Comparison of ENCODE assay signal across 1 cellular context in the genomic region with DNA sequence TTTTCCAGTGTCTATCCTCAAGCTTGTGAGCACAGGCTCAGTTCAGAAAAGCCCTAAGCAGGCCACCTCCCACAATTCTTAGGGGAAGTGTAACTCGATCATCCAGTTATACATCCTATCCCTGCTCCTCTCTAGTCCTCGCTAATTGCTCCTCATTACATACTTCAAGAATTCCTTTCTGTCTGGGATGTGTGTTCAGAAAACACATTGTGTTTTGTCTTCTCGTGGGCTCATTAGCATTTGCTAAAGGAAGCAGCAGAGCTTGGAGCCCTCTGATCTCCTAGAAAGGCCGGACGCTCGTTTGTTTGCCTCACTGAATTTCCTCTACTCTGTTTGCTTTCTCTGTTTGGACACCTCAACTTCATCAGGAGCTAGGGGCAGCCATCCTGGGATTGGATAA.
TF ChIP-seq lines count a peak whose summit lies in the region.

No MANE protein-coding gene starts in this region.

TF ChIP-seq in HepG2, 621 proteins besides CTCF, POLR2A, EP300 and RAD21 (continued from another document and continues in another):
- TF ChIP-seq, protein P1, sequence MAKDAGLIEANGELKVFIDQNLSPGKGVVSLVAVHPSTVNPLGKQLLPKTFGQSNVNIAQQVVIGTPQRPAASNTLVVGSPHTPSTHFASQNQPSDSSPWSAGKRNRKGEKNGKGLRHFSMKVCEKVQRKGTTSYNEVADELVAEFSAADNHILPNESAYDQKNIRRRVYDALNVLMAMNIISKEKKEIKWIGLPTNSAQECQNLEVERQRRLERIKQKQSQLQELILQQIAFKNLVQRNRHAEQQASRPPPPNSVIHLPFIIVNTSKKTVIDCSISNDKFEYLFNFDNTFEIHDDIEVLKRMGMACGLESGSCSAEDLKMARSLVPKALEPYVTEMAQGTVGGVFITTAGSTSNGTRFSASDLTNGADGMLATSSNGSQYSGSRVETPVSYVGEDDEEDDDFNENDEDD (CRISPR knock-in tag; IDR thresholded peaks at IDR 0.05; ENCODE audit: borderline replicate concordance) = no peak
- TF ChIP-seq TBX2 (CRISPR knock-in tag; IDR thresholded peaks at IDR 0.05; ENCODE audit: borderline replicate concordance) (peak; percentile 69; the same call in 1 of the 2 replicates), SOX5 (CRISPR knock-in tag; IDR thresholded peaks at IDR 0.05; ENCODE audit: borderline replicate concordance) (peak; percentile 89), TEAD3 (CRISPR knock-in tag; optimal IDR thresholded peaks at IDR 0.05; ENCODE audit: borderline replicate concordance) (peak; percentile 44), PHF5A (CRISPR knock-in tag; IDR thresholded peaks at IDR 0.05; ENCODE audit: low read depth, unreplicated experiment) (no peak), CBFB (CRISPR knock-in tag; IDR thresholded peaks at IDR 0.05) (no peak), ZNF703 (CRISPR knock-in tag; IDR thresholded peaks at IDR 0.05; ENCODE audit: borderline replicate concordance) (no peak), ZNF563 (CRISPR knock-in tag; IDR thresholded peaks at IDR 0.05) (no peak), MIER2 (CRISPR knock-in tag; IDR thresholded peaks at IDR 0.05) (0 out of 2 replicates have a peak, but pooled peaks have one; percentile 32), IKZF4 (CRISPR knock-in tag; IDR thresholded peaks at IDR 0.05; ENCODE audit: borderline replicate concordance, low read depth, not compliant biosample characterization) (no peak), ZNF713 (CRISPR knock-in tag; IDR thresholded peaks at IDR 0.05) (no peak), HMG20A (CRISPR knock-in tag; IDR thresholded peaks at IDR 0.05; ENCODE audit: borderline replicate concordance) (no peak), ELF3 (CRISPR knock-in tag; IDR thresholded peaks at IDR 0.05) (peak; percentile 76; the same call in 1 of the 2 replicates), NFE2L2 (IDR thresholded peaks at IDR 0.05; ENCODE audit: low read length) (no peak), POLR2AphosphoS5 (IDR thresholded peaks at IDR 0.05; ENCODE audit: low read depth, low read length) (no peak), ZNF263 (CRISPR knock-in tag; IDR thresholded peaks at IDR 0.05) (0 out of 2 replicates have a peak, but pooled peaks have one; percentile 15), ZNF577 (CRISPR knock-in tag; IDR thresholded peaks at IDR 0.05; ENCODE audit: borderline replicate concordance, low read depth) (no peak), XRCC5 (optimal IDR thresholded peaks at IDR 0.05; ENCODE audit: low read length) (no peak), AHR (CRISPR knock-in tag; IDR thresholded peaks at IDR 0.05) (no peak), ZNF30 (CRISPR knock-in tag; IDR thresholded peaks at IDR 0.05) (no peak), GATA4 (IDR thresholded peaks at IDR 0.05; ENCODE audit: borderline replicate concordance, low read depth) (no peak), SMAD3 (CRISPR knock-in tag; IDR thresholded peaks at IDR 0.05) (no peak), KAT7 (CRISPR knock-in tag; IDR thresholded peaks at IDR 0.05; ENCODE audit: borderline replicate concordance) (no peak), DMAP1 (CRISPR knock-in tag; IDR thresholded peaks at IDR 0.05) (no peak), KDM4B (CRISPR knock-in tag; IDR thresholded peaks at IDR 0.05) (no peak), PAF1 (CRISPR knock-in tag; IDR thresholded peaks at IDR 0.05) (no peak)
- TF ChIP-seq, protein P2, sequence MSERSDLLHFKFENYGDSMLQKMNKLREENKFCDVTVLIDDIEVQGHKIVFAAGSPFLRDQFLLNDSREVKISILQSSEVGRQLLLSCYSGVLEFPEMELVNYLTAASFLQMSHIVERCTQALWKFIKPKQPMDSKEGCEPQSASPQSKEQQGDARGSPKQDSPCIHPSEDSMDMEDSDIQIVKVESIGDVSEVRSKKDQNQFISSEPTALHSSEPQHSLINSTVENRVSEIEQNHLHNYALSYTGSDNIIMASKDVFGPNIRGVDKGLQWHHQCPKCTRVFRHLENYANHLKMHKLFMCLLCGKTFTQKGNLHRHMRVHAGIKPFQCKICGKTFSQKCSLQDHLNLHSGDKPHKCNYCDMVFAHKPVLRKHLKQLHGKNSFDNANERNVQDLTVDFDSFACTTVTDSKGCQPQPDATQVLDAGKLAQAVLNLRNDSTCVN (CRISPR knock-in tag; IDR thresholded peaks at IDR 0.05; ENCODE audit: borderline replicate concordance) = no peak
- TF ChIP-seq, protein P3, sequence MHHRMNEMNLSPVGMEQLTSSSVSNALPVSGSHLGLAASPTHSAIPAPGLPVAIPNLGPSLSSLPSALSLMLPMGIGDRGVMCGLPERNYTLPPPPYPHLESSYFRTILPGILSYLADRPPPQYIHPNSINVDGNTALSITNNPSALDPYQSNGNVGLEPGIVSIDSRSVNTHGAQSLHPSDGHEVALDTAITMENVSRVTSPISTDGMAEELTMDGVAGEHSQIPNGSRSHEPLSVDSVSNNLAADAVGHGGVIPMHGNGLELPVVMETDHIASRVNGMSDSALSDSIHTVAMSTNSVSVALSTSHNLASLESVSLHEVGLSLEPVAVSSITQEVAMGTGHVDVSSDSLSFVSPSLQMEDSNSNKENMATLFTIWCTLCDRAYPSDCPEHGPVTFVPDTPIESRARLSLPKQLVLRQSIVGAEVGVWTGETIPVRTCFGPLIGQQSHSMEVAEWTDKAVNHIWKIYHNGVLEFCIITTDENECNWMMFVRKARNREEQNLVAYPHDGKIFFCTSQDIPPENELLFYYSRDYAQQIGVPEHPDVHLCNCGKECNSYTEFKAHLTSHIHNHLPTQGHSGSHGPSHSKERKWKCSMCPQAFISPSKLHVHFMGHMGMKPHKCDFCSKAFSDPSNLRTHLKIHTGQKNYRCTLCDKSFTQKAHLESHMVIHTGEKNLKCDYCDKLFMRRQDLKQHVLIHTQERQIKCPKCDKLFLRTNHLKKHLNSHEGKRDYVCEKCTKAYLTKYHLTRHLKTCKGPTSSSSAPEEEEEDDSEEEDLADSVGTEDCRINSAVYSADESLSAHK (CRISPR knock-in tag; IDR thresholded peaks at IDR 0.05; ENCODE audit: borderline replicate concordance) = no peak
- TF ChIP-seq, protein P4, sequence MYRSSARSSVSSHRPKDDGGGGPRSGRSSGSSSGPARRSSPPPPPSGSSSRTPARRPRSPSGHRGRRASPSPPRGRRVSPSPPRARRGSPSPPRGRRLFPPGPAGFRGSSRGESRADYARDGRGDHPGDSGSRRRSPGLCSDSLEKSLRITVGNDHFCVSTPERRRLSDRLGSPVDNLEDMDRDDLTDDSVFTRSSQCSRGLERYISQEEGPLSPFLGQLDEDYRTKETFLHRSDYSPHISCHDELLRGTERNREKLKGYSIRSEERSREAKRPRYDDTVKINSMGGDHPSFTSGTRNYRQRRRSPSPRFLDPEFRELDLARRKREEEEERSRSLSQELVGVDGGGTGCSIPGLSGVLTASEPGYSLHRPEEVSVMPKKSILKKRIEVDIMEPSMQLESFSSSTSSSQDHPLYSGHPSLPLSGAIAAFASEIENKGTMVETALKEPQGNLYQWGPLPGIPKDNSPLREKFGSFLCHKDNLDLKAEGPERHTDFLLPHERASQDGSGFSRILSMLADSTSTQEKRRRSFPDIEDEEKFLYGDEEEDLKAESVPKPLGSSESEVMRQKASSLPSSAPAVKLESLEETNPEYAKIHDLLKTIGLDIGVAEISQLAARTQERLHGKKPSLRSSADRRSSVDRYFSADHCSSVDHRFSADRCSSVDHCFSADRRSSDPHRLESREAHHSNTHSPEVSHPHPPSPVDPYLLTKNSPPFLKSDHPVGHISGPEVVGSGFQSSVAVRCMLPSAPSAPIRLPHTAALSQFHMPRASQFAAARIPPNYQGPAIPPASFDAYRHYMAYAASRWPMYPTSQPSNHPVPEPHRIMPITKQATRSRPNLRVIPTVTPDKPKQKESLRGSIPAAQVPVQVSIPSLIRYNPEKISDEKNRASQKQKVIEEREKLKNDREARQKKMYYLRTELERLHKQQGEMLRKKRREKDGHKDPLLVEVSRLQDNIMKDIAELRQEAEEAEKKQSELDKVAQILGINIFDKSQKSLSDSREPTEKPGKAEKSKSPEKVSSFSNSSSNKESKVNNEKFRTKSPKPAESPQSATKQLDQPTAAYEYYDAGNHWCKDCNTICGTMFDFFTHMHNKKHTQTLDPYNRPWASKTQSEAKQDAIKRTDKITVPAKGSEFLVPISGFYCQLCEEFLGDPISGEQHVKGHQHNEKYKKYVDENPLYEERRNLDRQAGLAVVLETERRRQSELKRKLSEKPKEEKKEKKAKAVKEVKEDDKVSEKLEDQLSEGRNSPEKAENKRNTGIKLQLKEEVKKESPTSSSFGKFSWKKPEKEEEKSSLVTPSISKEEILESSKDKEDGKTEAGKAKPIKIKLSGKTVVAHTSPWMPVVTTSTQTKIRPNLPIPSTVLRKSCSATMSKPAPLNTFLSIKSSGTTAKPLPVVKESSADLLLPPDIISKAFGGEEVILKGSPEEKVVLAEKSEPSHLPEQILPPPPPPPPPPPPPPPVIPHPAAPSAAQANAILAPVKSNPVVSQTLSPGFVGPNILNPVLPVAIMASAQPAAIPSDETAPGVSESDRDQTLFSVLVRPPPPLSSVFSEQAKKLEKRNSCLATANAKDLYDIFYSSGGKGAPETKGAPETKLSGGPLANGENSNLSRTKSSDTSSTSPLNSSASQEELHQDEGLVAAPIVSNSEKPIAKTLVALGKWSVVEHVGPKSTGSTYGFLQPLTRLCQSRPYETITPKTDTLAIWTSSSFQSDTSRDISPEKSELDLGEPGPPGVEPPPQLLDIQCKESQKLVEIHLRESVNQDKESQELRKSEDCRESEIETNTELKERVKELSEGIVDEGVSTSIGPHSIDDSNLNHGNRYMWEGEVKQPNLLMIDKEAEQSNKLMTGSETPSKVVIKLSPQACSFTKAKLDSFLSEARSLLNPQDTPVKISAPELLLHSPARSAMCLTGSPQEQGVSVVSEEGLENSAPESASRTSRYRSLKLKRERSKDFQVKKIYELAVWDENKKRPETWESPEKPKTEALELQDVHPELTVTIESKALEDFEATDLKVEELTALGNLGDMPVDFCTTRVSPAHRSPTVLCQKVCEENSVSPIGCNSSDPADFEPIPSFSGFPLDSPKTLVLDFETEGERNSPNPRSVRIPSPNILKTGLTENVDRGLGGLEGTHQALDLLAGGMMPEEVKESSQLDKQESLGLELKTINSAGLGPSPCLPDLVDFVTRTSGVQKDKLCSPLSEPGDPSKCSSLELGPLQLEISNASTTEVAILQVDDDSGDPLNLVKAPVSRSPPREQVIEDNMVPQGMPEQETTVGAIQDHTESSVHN (CRISPR knock-in tag; IDR thresholded peaks at IDR 0.05) = no peak
- TF ChIP-seq, protein P5, sequence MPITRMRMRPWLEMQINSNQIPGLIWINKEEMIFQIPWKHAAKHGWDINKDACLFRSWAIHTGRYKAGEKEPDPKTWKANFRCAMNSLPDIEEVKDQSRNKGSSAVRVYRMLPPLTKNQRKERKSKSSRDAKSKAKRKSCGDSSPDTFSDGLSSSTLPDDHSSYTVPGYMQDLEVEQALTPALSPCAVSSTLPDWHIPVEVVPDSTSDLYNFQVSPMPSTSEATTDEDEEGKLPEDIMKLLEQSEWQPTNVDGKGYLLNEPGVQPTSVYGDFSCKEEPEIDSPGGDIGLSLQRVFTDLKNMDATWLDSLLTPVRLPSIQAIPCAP (CRISPR knock-in tag; IDR thresholded peaks at IDR 0.05; ENCODE audit: low read depth) = no peak
- TF ChIP-seq, protein P6, sequence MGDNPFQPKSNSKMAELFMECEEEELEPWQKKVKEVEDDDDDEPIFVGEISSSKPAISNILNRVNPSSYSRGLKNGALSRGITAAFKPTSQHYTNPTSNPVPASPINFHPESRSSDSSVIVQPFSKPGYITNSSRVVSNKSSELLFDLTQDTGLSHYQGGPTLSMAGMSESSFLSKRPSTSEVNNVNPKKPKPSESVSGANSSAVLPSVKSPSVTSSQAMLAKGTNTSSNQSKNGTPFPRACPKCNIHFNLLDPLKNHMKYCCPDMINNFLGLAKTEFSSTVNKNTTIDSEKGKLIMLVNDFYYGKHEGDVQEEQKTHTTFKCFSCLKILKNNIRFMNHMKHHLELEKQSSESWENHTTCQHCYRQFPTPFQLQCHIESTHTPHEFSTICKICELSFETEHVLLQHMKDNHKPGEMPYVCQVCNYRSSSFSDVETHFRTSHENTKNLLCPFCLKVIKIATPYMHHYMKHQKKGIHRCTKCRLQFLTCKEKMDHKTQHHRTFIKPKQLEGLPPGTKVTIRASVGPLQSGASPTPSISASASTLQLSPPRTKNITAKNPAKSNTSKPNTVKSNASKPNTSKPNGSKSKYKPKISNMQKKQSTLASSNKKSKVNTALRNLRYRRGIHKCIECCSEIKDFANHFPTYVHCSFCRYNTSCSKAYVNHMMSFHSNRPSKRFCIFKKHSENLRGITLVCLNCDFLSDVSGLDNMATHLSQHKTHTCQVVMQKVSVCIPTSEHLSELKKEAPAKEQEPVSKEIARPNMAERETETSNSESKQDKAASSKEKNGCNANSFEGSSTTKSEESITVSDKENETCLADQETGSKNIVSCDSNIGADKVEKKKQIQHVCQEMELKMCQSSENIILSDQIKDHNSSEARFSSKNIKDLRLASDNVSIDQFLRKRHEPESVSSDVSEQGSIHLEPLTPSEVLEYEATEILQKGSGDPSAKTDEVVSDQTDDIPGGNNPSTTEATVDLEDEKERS (CRISPR knock-in tag; IDR thresholded peaks at IDR 0.05) = no peak
- TF ChIP-seq, protein P7, sequence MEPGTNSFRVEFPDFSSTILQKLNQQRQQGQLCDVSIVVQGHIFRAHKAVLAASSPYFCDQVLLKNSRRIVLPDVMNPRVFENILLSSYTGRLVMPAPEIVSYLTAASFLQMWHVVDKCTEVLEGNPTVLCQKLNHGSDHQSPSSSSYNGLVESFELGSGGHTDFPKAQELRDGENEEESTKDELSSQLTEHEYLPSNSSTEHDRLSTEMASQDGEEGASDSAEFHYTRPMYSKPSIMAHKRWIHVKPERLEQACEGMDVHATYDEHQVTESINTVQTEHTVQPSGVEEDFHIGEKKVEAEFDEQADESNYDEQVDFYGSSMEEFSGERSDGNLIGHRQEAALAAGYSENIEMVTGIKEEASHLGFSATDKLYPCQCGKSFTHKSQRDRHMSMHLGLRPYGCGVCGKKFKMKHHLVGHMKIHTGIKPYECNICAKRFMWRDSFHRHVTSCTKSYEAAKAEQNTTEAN (CRISPR knock-in tag; conservative IDR thresholded peaks at IDR 0.05) = no peak; the same call in 1 of the 2 replicates
- TF ChIP-seq, protein P8, sequence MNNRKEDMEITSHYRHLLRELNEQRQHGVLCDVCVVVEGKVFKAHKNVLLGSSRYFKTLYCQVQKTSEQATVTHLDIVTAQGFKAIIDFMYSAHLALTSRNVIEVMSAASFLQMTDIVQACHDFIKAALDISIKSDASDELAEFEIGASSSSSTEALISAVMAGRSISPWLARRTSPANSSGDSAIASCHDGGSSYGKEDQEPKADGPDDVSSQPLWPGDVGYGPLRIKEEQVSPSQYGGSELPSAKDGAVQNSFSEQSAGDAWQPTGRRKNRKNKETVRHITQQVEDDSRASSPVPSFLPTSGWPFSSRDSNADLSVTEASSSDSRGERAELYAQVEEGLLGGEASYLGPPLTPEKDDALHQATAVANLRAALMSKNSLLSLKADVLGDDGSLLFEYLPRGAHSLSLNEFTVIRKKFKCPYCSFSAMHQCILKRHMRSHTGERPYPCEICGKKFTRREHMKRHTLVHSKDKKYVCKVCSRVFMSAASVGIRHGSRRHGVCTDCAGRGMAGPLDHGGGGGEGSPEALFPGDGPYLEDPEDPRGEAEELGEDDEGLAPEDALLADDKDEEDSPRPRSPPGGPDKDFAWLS (CRISPR knock-in tag; IDR thresholded peaks at IDR 0.05; ENCODE audit: borderline replicate concordance) = no peak
- TF ChIP-seq, protein P9, sequence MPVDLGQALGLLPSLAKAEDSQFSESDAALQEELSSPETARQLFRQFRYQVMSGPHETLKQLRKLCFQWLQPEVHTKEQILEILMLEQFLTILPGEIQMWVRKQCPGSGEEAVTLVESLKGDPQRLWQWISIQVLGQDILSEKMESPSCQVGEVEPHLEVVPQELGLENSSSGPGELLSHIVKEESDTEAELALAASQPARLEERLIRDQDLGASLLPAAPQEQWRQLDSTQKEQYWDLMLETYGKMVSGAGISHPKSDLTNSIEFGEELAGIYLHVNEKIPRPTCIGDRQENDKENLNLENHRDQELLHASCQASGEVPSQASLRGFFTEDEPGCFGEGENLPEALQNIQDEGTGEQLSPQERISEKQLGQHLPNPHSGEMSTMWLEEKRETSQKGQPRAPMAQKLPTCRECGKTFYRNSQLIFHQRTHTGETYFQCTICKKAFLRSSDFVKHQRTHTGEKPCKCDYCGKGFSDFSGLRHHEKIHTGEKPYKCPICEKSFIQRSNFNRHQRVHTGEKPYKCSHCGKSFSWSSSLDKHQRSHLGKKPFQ (CRISPR knock-in tag; IDR thresholded peaks at IDR 0.05; ENCODE audit: insufficient replicate concordance) = no peak
